In genomic region chr5:33011803-33012202, GRCh38 we compare ENCODE assay signal across 19 cellular contexts.
DNase-seq lines count a peak whose midpoint lies in the region; TF ChIP-seq lines count a peak whose summit lies in the region.
"Had no signal": no experiment of that assay in that cellular context is flagged by ENCODE, and none has a peak within 500 bp of the region (broad histone marks: within the 10 kb centered on the region; RNA-seq: fewer than 3 reads in every experiment).

No MANE protein-coding gene starts in this region.

- H4K20me1 ChIP-seq in PC-9 (ENCODE audit: insufficient read depth) = no peaks in the 10 kb centered on the region

- H3K27me3 ChIP-seq in PC-9 (ENCODE audit: insufficient read depth, low read depth) = no peaks in the 10 kb centered on the region
- H3K27me3 ChIP-seq: BE2C had no signal

- BruUV-seq in PC-9 (replicated peaks; lab: Mats Ljungman, UMichigan) = no TSS peak

- H3K36me3 Mint-ChIP-seq in immature natural killer cell = no peaks in the 10 kb centered on the region
- H3K36me3 Mint-ChIP-seq: CD4-positive, CD25-positive, alpha-beta regulatory T cell; CD8-positive, alpha-beta memory T cell; IgD-negative memory B cell had no signal

- no peaks in the 10 kb centered on the region for H3K79me2 ChIP-seq in PC-9 (ENCODE audit: low read depth)

- peak overlapping the region; percentile 22; the same call in 1 of the 2 replicates for H2AFZ ChIP-seq in PC-9

- peaks cover 3% of the 10 kb centered on the region; the same call in 1 of the 2 replicates for H3K9me3 ChIP-seq in PC-9 (ENCODE audit: insufficient read depth, low read depth)
- H3K9me3 ChIP-seq: BE2C had no signal

- H3K27ac ChIP-seq in 22Rv1 (peak overlapping the region; percentile 71), PC-9 (no peak overlapping the region)

- H3K9me3 Mint-ChIP-seq in immature natural killer cell = peaks cover 4 to 29% (median 15%) of the 10 kb centered on the region in 6 donors

- DNase-seq in DMS79 treated with DMSO at 0.1 percent for 48 hours (lab: John Stamatoyannopoulos, UW) = peak; percentile 40
- DNase-seq in PC-9 = no peak
- DNase-seq in epithelial cell of proximal tubule (ENCODE audit: low read depth) = peak; percentile 2
- DNase-seq in immature natural killer cell = no peak
- no peak for DNase-seq in germinal center (ENCODE audit: low spot score)
- no peak for DNase-seq in NCI-H128 (lab: John Stamatoyannopoulos, UW; ENCODE audit: unreplicated experiment)
- DNase-seq: ACHN; BE2C; C1 segment of cervical spinal cord; CD4-positive, CD25-positive, alpha-beta regulatory T cell; CD8-positive, alpha-beta memory T cell; COR-L47; DMS 273 treated with DMSO at 0.1 percent for 48 hours; DMS53; GF-D8; H9; KG1 had no signal

- H3K4me3 ChIP-seq in PC-9 (no peak overlapping the region), epithelial cell of proximal tubule (ENCODE audit: low read depth, low read length) (no peak overlapping the region)

- no peak overlapping the region for H3K4me3 Mint-ChIP-seq in immature natural killer cell
- H3K4me3 Mint-ChIP-seq: CD4-positive, CD25-positive, alpha-beta regulatory T cell; CD8-positive, alpha-beta memory T cell; H9; IgD-negative memory B cell had no signal

- H3F3A ChIP-seq in PC-9 (ENCODE audit: insufficient read depth, low read depth) = peaks cover 8% of the 10 kb centered on the region; the same call in 1 of the 2 replicates

- H3K4me1 ChIP-seq in PC-9 (replicated peaks; ENCODE audit: insufficient read depth) = peaks cover 14% of the 10 kb centered on the region
- H3K4me1 ChIP-seq: BE2C had no signal

- POLR2A ChIA-PET in PC-9 (lab: Charles Lee; ENCODE audit: unreplicated experiment) = interaction anchor here (0.5 kb wide), 1 partner anchor 996 kb away, joined by 8 read pairs; no protein-coding TSS in a partner anchor

- no peaks in the 10 kb centered on the region for H3K4me1 Mint-ChIP-seq in immature natural killer cell
- H3K4me1 Mint-ChIP-seq: CD4-positive, CD25-positive, alpha-beta regulatory T cell; CD8-positive, alpha-beta memory T cell; IgD-negative memory B cell had no signal

- TF ChIP-seq CTCF in 22Rv1 (IDR thresholded peaks at IDR 0.05) = no peak
- no peak for TF ChIP-seq CTCF in PC-9 (conservative IDR thresholded peaks at IDR 0.05)
- no peak for TF ChIP-seq CTCF in epithelial cell of proximal tubule (conservative IDR thresholded peaks at IDR 0.05; ENCODE audit: low read depth, low read length)

- no peaks in the 10 kb centered on the region for H3K9me2 ChIP-seq in PC-9 (ENCODE audit: insufficient read depth)

- H3K4me2 ChIP-seq in PC-9 = no peak overlapping the region

- peaks cover 0 to under 1% (median 0%) of the 10 kb centered on the region in 3 donors for H3K27me3 Mint-ChIP-seq in immature natural killer cell (ENCODE audit: low read depth in 3 of 3)
- H3K27me3 Mint-ChIP-seq: CD4-positive, CD25-positive, alpha-beta regulatory T cell; CD8-positive, alpha-beta memory T cell; IgD-negative memory B cell had no signal

- intact Hi-C loops in PC-9 (cut with micrococcal nuclease; ENCODE audit: unreplicated experiment) = no loop called here

- no peaks in the 10 kb centered on the region for H3K36me3 ChIP-seq in PC-9 (ENCODE audit: low read depth)
- H3K36me3 ChIP-seq: BE2C had no signal

- H3K27ac Mint-ChIP-seq in immature natural killer cell = no peak overlapping the region
- H3K27ac Mint-ChIP-seq: CD4-positive, CD25-positive, alpha-beta regulatory T cell; CD8-positive, alpha-beta memory T cell; IgD-negative memory B cell had no signal

- CTCF ChIA-PET in PC-9 (lab: Charles Lee) = interaction anchor here (0.7 kb wide), 1 partner anchor 16 kb away, joined by 3 read pairs; no protein-coding TSS in a partner anchor

Comparison
In these comparisons a context has a peak if more than half of its experiments do, and no peak if none do; other contexts are left out.
1. DNase-seq: peak in DMS79 treated with DMSO at 0.1 percent for 48 hours (single experiment) and epithelial cell of proximal tubule (single experiment); none in PC-9 (0 of 2), immature natural killer cell (0 of 3), germinal center (single experiment) and NCI-H128 (single experiment).